16 cellular contexts compared by ENCODE assay signal in the genomic region with DNA sequence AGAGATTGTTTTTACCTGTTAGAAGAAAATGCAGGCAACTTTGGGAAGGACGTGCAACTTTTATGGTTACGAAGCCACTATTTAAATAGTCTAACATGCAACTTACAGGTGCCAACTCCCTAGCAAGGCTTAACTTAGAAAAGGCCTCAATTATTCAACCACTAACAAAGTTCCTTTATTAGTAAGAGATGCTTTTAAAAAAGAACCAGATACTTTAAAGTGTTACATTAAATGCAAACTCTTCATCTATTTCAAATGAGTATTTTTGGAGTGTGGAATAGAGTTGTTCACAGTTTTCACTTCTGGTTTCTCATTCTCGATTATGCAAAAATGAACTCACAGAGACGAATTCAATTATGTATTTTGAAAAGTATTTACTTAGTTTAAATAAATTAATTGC. TPM values are rescaled to one million over a fixed set of nuclear protein-coding genes. Genes with fewer than 3 reads are reported as not detected.
DNase-seq lines count a peak whose midpoint lies in the region; ATAC-seq and FAIRE-seq lines count a peak whose summit lies in the region.
"Had no signal": no experiment of that assay in that cellular context is flagged by ENCODE, and none has a peak within 500 bp of the region (broad histone marks: within the 10 kb centered on the region; RNA-seq: fewer than 3 reads in every experiment).

No MANE protein-coding gene starts in this region.

- DNase-seq in frontal cortex (ENCODE audit: low spot score in 2 of 2) (no peak), NOMO-1 treated with dmso at 0.1 percent for 144 hours (lab: John Stamatoyannopoulos, UW; ENCODE audit: unreplicated experiment) (no peak), COLO668 (lab: John Stamatoyannopoulos, UW; ENCODE audit: unreplicated experiment) (no peak), SHP77 treated with DMSO at 0.1 percent for 48 hours (lab: John Stamatoyannopoulos, UW) (no peak), left lobe of liver (ENCODE audit: low spot score) (no peak)
- DNase-seq: CD4-positive, alpha-beta memory T cell; effector memory CD8-positive, alpha-beta T cell; left ventricle myocardium inferior; MV-4-11; nucleus accumbens; stimulated activated CD4-positive, alpha-beta T cell treated with anti-CD3 and anti-CD28 coated beads, Interleukin-4, amount 100 ng/mL, for 24 hours; T-helper 2 cell; testis had no signal

- ATAC-seq in GM18873 (IDR thresholded peaks at IDR 0.05; ENCODE audit: low FRiP score, unreplicated experiment) (peak; percentile 59), GM21619 (IDR thresholded peaks at IDR 0.05; ENCODE audit: unreplicated experiment) (peak; percentile 76), HG03159 (IDR thresholded peaks at IDR 0.05; ENCODE audit: unreplicated experiment) (peak; percentile 62), left lobe of liver (no peak)
- ATAC-seq: effector memory CD8-positive, alpha-beta T cell had no signal

- peak; percentile 40 for FAIRE-seq in frontal cortex (lab: Jason Lieb, UNC)

RNA-seq across cellular contexts. Expression of gene PELI1, which starts 51.7 kb away (rescaled TPM):
- total RNA-seq in frontal cortex (79.5 TPM), left lobe of liver (6.3 TPM)

Comparison
In these comparisons a context has a peak if more than half of its experiments do, and no peak if none do; other contexts are left out.
1. RNA of gene PELI1, which starts 51.7 kb away (total RNA-seq): 79.5 TPM in frontal cortex (single experiment); 6.3 TPM in left lobe of liver (single experiment); every median in the first group is over 10 times any median in the second.